ENCODE assay signal across 8 cellular contexts in the genomic region with DNA sequence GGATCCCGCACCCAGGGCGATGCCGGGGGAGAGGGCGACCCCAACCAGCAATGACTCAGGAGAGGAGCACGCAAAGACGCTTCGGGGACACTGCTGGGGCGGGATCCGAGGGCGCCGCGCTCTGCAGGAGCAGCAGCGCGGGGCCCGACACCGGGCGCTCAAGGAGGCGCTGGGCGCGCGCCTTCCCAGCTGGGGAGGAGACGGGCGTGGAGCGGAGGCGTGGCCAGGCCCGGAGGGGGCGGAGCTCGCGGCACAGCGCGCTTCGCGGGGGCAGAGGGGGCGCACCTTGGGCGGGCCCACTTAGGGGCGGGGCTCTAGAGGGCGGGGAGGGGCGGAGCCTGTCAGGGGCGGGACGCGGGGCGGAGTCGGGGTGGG. TPM values are rescaled to one million over a fixed set of nuclear protein-coding genes. Genes with fewer than 3 reads are reported as not detected.
DNase-seq lines count a peak whose midpoint lies in the region; ATAC-seq lines count a peak whose summit lies in the region.

No MANE protein-coding gene starts in this region.

- H3K9ac ChIP-seq in muscle layer of colon (ENCODE audit: low read length): no peak overlapping the region

- H3K36me3 ChIP-seq in muscle layer of colon (ENCODE audit: insufficient read depth, low read length): peaks cover 15% of the 10 kb centered on the region

- H3K9me3 ChIP-seq in muscle layer of colon (ENCODE audit: low read length): no peaks in the 10 kb centered on the region

- peak overlapping the region; percentile 23 for H3K27ac ChIP-seq in muscle layer of colon (ENCODE audit: low read depth, low read length)

- no peaks in the 10 kb centered on the region for H3K27me3 ChIP-seq in muscle layer of colon (ENCODE audit: control insufficient read depth in 1 of 2, insufficient read depth in 2 of 2, low read length in 2 of 2)

- ATAC-seq in GM21390 (IDR thresholded peaks at IDR 0.05; ENCODE audit: unreplicated experiment) (peak; percentile 67), esophagus mucosa (peak; percentile 96)

- DNase-seq in COLO668 (lab: John Stamatoyannopoulos, UW; ENCODE audit: unreplicated experiment): peak; percentile 90
- DNase-seq in HUDEP-2 (lab: John Stamatoyannopoulos, UW; ENCODE audit: unreplicated experiment in 76 of 76): peak in 73 of 76 experiments; percentile 51 to 98 (median 92)
- peak; percentile 96 for DNase-seq in OCI-M1 (lab: John Stamatoyannopoulos, UW)
- DNase-seq in activated T-cell treated with anti-CD3 and anti-CD28 coated beads, Interleukin-2, amount 50 U/mL, for 48 hours: peak; percentile 93 to 95
- peak; percentile 88 for DNase-seq in stimulated activated CD8-positive, alpha-beta memory T cell treated with anti-CD3 and anti-CD28 coated beads, Interleukin-4, amount 100 ng/mL, for 24 hours (ENCODE audit: low read depth)

- peaks cover 14% of the 10 kb centered on the region for H3K4me1 ChIP-seq in muscle layer of colon (ENCODE audit: insufficient read depth, low read length)

- H3K4me3 ChIP-seq in muscle layer of colon (ENCODE audit: low read depth in 1 of 2, low read length in 2 of 2): peak overlapping the region; percentile 61 to 63

RNA-seq across cellular contexts. Expression of gene SUMO3, which starts 0.4 kb away (rescaled TPM):
- total RNA-seq in esophagus mucosa: 51.9 TPM

RNA-seq across cellular contexts. Expression of gene UBE2G2, which starts 15.9 kb away (rescaled TPM):
- total RNA-seq in esophagus mucosa: 35.8 TPM

RNA-seq across cellular contexts. Expression of gene PTTG1IP, which starts 56.0 kb away (rescaled TPM):
- 67.1 TPM for total RNA-seq in esophagus mucosa

Comparison
In these comparisons a context has a peak if more than half of its experiments do, and no peak if none do; other contexts are left out.
1. Peak in every context shown above with its lines: DNase-seq, ATAC-seq, H3K4me3 ChIP-seq and H3K27ac ChIP-seq.